In genomic region chr11:1433568-1433967, GRCh38 we compare ENCODE assay signal across 23 cellular contexts.
"Had no signal": no experiment of that assay in that cellular context is flagged by ENCODE, and none has a peak within 500 bp of the region (broad histone marks: within the 10 kb centered on the region; RNA-seq: fewer than 3 reads in every experiment).

No MANE protein-coding gene starts in this region.

- H3K36me3 ChIP-seq: colonic mucosa, esophagus squamous epithelium, gastrocnemius medialis, heart left ventricle, left lung, lower lobe of right lung had no signal

- H3K9me3 ChIP-seq: colonic mucosa, esophagus squamous epithelium, gastrocnemius medialis, heart left ventricle, left lung, lower lobe of right lung, mucosa of descending colon had no signal

- H3K4me3 ChIP-seq: colonic mucosa, esophagus squamous epithelium, gastrocnemius medialis, heart left ventricle, left lung, lower lobe of right lung, mucosa of descending colon had no signal

- H3K4me1 Mint-ChIP-seq: endodermal cell had no signal

- ATAC-seq: effector memory CD8-positive, alpha-beta T cell; esophagus mucosa; gastrocnemius medialis; heart left ventricle; left cardiac atrium; left lung; left ventricle myocardium superior; lower lobe of right lung had no signal

- H3K9me3 Mint-ChIP-seq: effector memory CD8-positive, alpha-beta T cell; endodermal cell; mesothelial cell of epicardium had no signal

- H3K36me3 Mint-ChIP-seq: mesothelial cell of epicardium, naive B cell had no signal

- H3K27ac ChIP-seq: colonic mucosa, epithelial cell of prostate, esophagus squamous epithelium, gastrocnemius medialis, heart left ventricle, left lung, lower lobe of right lung had no signal

- H3K27me3 ChIP-seq: colonic mucosa had no signal

- H3K4me3 Mint-ChIP-seq: dendritic cell treated with granulocyte-macrophage colony-stimulating factor and Interleukin-4, amounts not matched to agents 40 ng/mL and 50 ng/mL, for 4 days; effector memory CD8-positive, alpha-beta T cell; endodermal cell; mesothelial cell of epicardium had no signal

- H3K4me1 ChIP-seq: colonic mucosa, gastrocnemius medialis, left lung, lower lobe of right lung had no signal

- DNase-seq: colonic mucosa; cortex of kidney; effector CD8-positive, alpha-beta T cell; effector memory CD8-positive, alpha-beta T cell; endodermal cell; erythroblast; esophagus squamous epithelium; foreskin fibroblast; foreskin melanocyte; gastrocnemius medialis; heart left ventricle; hippocampal formation; left cardiac atrium; left lung; left ventricle myocardium superior; lower lobe of right lung; mesenchymal stem cell; mucosa of descending colon; naive B cell had no signal

- H3K27ac Mint-ChIP-seq: dendritic cell treated with granulocyte-macrophage colony-stimulating factor and Interleukin-4, amounts not matched to agents 40 ng/mL and 50 ng/mL, for 4 days; effector memory CD8-positive, alpha-beta T cell; endodermal cell; mesothelial cell of epicardium; naive B cell had no signal
